In the genomic region with DNA sequence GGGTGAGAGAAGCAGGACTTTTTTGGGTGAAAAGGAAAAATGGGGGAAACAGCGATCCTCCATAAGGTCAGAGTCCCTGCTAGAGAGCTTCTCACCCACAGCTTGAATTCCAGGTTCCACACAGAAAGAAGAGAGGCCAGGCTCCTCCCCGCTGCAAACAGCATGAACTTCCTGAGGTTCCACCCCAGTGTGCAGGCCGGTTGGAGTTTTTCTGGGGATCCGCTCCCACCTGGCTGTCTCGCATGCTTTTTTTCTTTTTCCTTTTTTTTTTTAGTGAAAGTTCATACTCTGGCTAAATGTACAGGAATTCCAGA, we compare ENCODE assay signal across 15 cellular contexts.
DNase-seq lines count a peak whose midpoint lies in the region; ATAC-seq and TF ChIP-seq lines count a peak whose summit lies in the region.
"Had no signal": no experiment of that assay in that cellular context is flagged by ENCODE, and none has a peak within 500 bp of the region (broad histone marks: within the 10 kb centered on the region; RNA-seq: fewer than 3 reads in every experiment).

No MANE protein-coding gene starts in this region.

- H3K36me3 ChIP-seq in HUES6 (ENCODE audit: control insufficient read depth, insufficient read depth, low read length): peaks cover 10% of the 10 kb centered on the region; the same call in 1 of the 2 replicates
- H3K36me3 ChIP-seq in suprapubic skin: no peaks in the 10 kb centered on the region
- H3K36me3 ChIP-seq: cardiac muscle cell, transverse colon, WERI-Rb-1 had no signal

- no peak for TF ChIP-seq POLR2A in suprapubic skin (IDR thresholded peaks at IDR 0.05)

- TF ChIP-seq EP300 in suprapubic skin (IDR thresholded peaks at IDR 0.05): no peak

- 75% methylated on average over 5 of the region's 5 CpGs for WGBS in suprapubic skin

- peak overlapping the region; percentile 68 for H3K4me3 ChIP-seq in HUES6 (ENCODE audit: low read depth, low read length)
- peak overlapping the region; percentile 58 for H3K4me3 ChIP-seq in WI38 (ENCODE audit: low read depth, low read length)
- H3K4me3 ChIP-seq in suprapubic skin: peak overlapping the region; percentile 10
- H3K4me3 ChIP-seq: cardiac muscle cell, GM12878, transverse colon had no signal

- no peak for TF ChIP-seq CTCF in WI38 (IDR thresholded peaks at IDR 0.05; ENCODE audit: low read depth, low read length)
- no peak for TF ChIP-seq CTCF in suprapubic skin (IDR thresholded peaks at IDR 0.05)

- ATAC-seq in HG03175 (IDR thresholded peaks at IDR 0.05; ENCODE audit: unreplicated experiment): no peak
- ATAC-seq in HG02870 (IDR thresholded peaks at IDR 0.05; ENCODE audit: unreplicated experiment): no peak
- ATAC-seq: activated T-cell treated with anti-CD3 and anti-CD28 coated beads, Interleukin-2, amount 50 U/mL, for 4 hours; GM12878; left colon had no signal

- DNase-seq in iris pigment epithelial cell (ENCODE audit: low read depth) (peak; percentile 38), suprapubic skin (ENCODE audit: low spot score in 2 of 2) (no peak), NCI-H2227 (lab: John Stamatoyannopoulos, UW; ENCODE audit: unreplicated experiment) (no peak)
- DNase-seq: activated T-cell treated with anti-CD3 and anti-CD28 coated beads, Interleukin-2, amount 50 U/mL, for 4 hours; left colon; NCI-H2029 treated with DMSO at 0.1 percent for 48 hours; transverse colon; WERI-Rb-1 had no signal

- H3K27ac ChIP-seq in HUES6 (ENCODE audit: low read depth, low read length) (peak overlapping the region; percentile 68; the same call in 1 of the 2 replicates), suprapubic skin (no peak overlapping the region)
- H3K27ac ChIP-seq: cardiac muscle cell, parathyroid adenoma, transverse colon, WERI-Rb-1 had no signal

- H3K9me3 ChIP-seq in HUES6 (ENCODE audit: control insufficient read depth, insufficient read depth, low read depth, low read length) (no peaks in the 10 kb centered on the region; the same call in 1 of the 2 replicates), suprapubic skin (no peaks in the 10 kb centered on the region)
- H3K9me3 ChIP-seq: transverse colon had no signal

- no peaks in the 10 kb centered on the region for H3K27me3 ChIP-seq in HUES6 (ENCODE audit: control insufficient read depth, insufficient read depth, low read length)
- no peaks in the 10 kb centered on the region for H3K27me3 ChIP-seq in suprapubic skin
- H3K27me3 ChIP-seq: cardiac muscle cell, transverse colon had no signal

- H3K9ac ChIP-seq in HUES6 (ENCODE audit: low read length): peak overlapping the region; percentile 93
- H3K9ac ChIP-seq: parathyroid adenoma had no signal

- peaks cover 9% of the 10 kb centered on the region; the same call in 1 of the 2 replicates for H3K4me1 ChIP-seq in HUES6 (ENCODE audit: control insufficient read depth, insufficient read depth, low read length)
- H3K4me1 ChIP-seq in suprapubic skin: no peaks in the 10 kb centered on the region
- H3K4me1 ChIP-seq: parathyroid adenoma, transverse colon had no signal

Comparison
In these comparisons a context has a peak if more than half of its experiments do, and no peak if none do; other contexts are left out.
1. H3K4me3 ChIP-seq: peak in every context shown above with its lines; median percentile 68 in HUES6; 58 in WI38; 10 in suprapubic skin.